20 cellular contexts compared by ENCODE assay signal in genomic region chrX:15566244-15566643, GRCh38. TPM values are rescaled to one million over a fixed set of nuclear protein-coding genes. Genes with fewer than 3 reads are reported as not detected.
DNase-seq lines count a peak whose midpoint lies in the region; ATAC-seq, FAIRE-seq and TF ChIP-seq lines count a peak whose summit lies in the region.
"Had no signal": no experiment of that assay in that cellular context is flagged by ENCODE, and none has a peak within 500 bp of the region (broad histone marks: within the 10 kb centered on the region; RNA-seq: fewer than 3 reads in every experiment).

No MANE protein-coding gene starts in this region.

- peak overlapping the region; percentile 62 to 70 for H3K27ac Mint-ChIP-seq in effector memory CD8-positive, alpha-beta T cell
- H3K27ac Mint-ChIP-seq in progenitor cell of endocrine pancreas: no peak overlapping the region
- H3K27ac Mint-ChIP-seq: CD4-positive, alpha-beta memory T cell had no signal

- intact Hi-C loops in PC-3 (cut with micrococcal nuclease): no loop called here

- H3K79me2 ChIP-seq in PC-3 (ENCODE audit: low read length): no peaks in the 10 kb centered on the region

- no peak overlapping the region for H3K4me3 ChIP-seq in PC-3 (ENCODE audit: low read length)
- H3K4me3 ChIP-seq: adrenal gland, left ventricle myocardium inferior, pancreas, uterus had no signal

- H3K27ac ChIP-seq in PC-3 (ENCODE audit: low read length): no peak overlapping the region
- H3K27ac ChIP-seq: adrenal gland, epithelial cell of prostate, left ventricle myocardium inferior, pancreas, uterus had no signal

- ATAC-seq in PC-3 (no peak), HG03159 (IDR thresholded peaks at IDR 0.05; ENCODE audit: unreplicated experiment) (no peak), HG03175 (IDR thresholded peaks at IDR 0.05; ENCODE audit: unreplicated experiment) (no peak)
- ATAC-seq in effector memory CD8-positive, alpha-beta T cell (replicated peaks): no peak
- ATAC-seq: activated CD4-positive, CD25-positive, alpha-beta regulatory T cell treated with anti-CD3 and anti-CD28 coated beads, Interleukin-2, amount 50 U/mL, for 24 hours; pancreas had no signal

- CTCF ChIA-PET in PC-3 (lab: Charles Lee): no interaction called here

- H3K9ac ChIP-seq in PC-3 (ENCODE audit: low read length): no peak overlapping the region

- peaks cover 4% of the 10 kb centered on the region for H3K4me1 ChIP-seq in PC-3 (ENCODE audit: insufficient read depth, low read length)
- H3K4me1 ChIP-seq: adrenal gland, uterus had no signal

- no peaks in the 10 kb centered on the region for H3F3A ChIP-seq in PC-3 (ENCODE audit: low read length, unreplicated experiment)

- H4K20me1 ChIP-seq in PC-3 (ENCODE audit: low read length): no peaks in the 10 kb centered on the region

- H3K27me3 Mint-ChIP-seq in effector memory CD8-positive, alpha-beta T cell: peaks cover 7 to 34% of the 10 kb centered on the region in 2 donors
- peaks cover 6% of the 10 kb centered on the region for H3K27me3 Mint-ChIP-seq in progenitor cell of endocrine pancreas

- POLR2A ChIA-PET in PC-3 (lab: Charles Lee; ENCODE audit: unreplicated experiment): no interaction called here

- H3K36me3 Mint-ChIP-seq in effector memory CD8-positive, alpha-beta T cell (ENCODE audit: insufficient read depth): no peaks in the 10 kb centered on the region
- H3K36me3 Mint-ChIP-seq in progenitor cell of endocrine pancreas (ENCODE audit: insufficient read depth): no peaks in the 10 kb centered on the region
- H3K36me3 Mint-ChIP-seq: CD4-positive, alpha-beta memory T cell had no signal

- H2AFZ ChIP-seq in PC-3 (ENCODE audit: low read length): no peak overlapping the region

- H3K4me3 Mint-ChIP-seq in effector memory CD8-positive, alpha-beta T cell: no peak overlapping the region
- H3K4me3 Mint-ChIP-seq in progenitor cell of endocrine pancreas (ENCODE audit: low read depth): no peak overlapping the region
- H3K4me3 Mint-ChIP-seq: CD4-positive, alpha-beta memory T cell had no signal

- FAIRE-seq in GM12892 (lab: Jason Lieb, UNC): no peak
- FAIRE-seq: pancreas had no signal

- no peaks in the 10 kb centered on the region for H3K36me3 ChIP-seq in PC-3 (ENCODE audit: low read depth, low read length)
- H3K36me3 ChIP-seq: adrenal gland, left ventricle myocardium inferior, pancreas, uterus had no signal

- TF ChIP-seq POLR2A in GM12892 (IDR thresholded peaks at IDR 0.05; ENCODE audit: low read depth, low read length): no peak

- no peaks in the 10 kb centered on the region for H3K27me3 ChIP-seq in PC-3 (ENCODE audit: low read length)
- H3K27me3 ChIP-seq: uterus had no signal

- H3K9me2 ChIP-seq in PC-3 (replicated peaks; ENCODE audit: low read length): no peaks in the 10 kb centered on the region

- peak; percentile 22 for DNase-seq in NOMO-1 treated with DMSO at 0.1 percent for 48 hours (lab: John Stamatoyannopoulos, UW; ENCODE audit: unreplicated experiment)
- no peak for DNase-seq in NOMO-1 (lab: John Stamatoyannopoulos, UW; ENCODE audit: unreplicated experiment in 2 of 2)
- peak; percentile 19 for DNase-seq in PC-3
- no peak for DNase-seq in effector memory CD8-positive, alpha-beta T cell
- no peak for DNase-seq in progenitor cell of endocrine pancreas (ENCODE audit: low spot score, unreplicated experiment)
- DNase-seq in GM12892 (ENCODE audit: insufficient read length): no peak
- DNase-seq: activated effector memory CD4-positive, alpha-beta T cell treated with Interleukin-2 at 50 U/mL for 16 hours; adrenal gland; CD4-positive, alpha-beta memory T cell; IMR-90; left ventricle myocardium inferior; NK-92 treated with Interleukin-12 subunit alpha and Interleukin-12 subunit beta, amount 100 ng/mL, for 24 hours; pancreas; T-helper 1 cell; uterus had no signal

- no peak overlapping the region for H3K4me2 ChIP-seq in PC-3 (ENCODE audit: low read length)

- H3K9me3 Mint-ChIP-seq in effector memory CD8-positive, alpha-beta T cell: no peaks in the 10 kb centered on the region
- no peaks in the 10 kb centered on the region for H3K9me3 Mint-ChIP-seq in progenitor cell of endocrine pancreas (ENCODE audit: low read depth)
- H3K9me3 Mint-ChIP-seq: CD4-positive, alpha-beta memory T cell had no signal

- BruUV-seq in PC-3 (replicated peaks; lab: Mats Ljungman, UMichigan): no TSS peak

- TF ChIP-seq CTCF in PC-3 (conservative IDR thresholded peaks at IDR 0.05; ENCODE audit: low read depth, low read length): peak; percentile 48
- TF ChIP-seq CTCF in progenitor cell of endocrine pancreas (IDR thresholded peaks at IDR 0.05; ENCODE audit: unreplicated experiment): peak; percentile 17

- no peaks in the 10 kb centered on the region for H3K9me3 ChIP-seq in PC-3 (ENCODE audit: low read length)
- H3K9me3 ChIP-seq: adrenal gland, left ventricle myocardium inferior, pancreas, uterus had no signal

- peaks cover 0 to 12% of the 10 kb centered on the region in 2 donors for H3K4me1 Mint-ChIP-seq in effector memory CD8-positive, alpha-beta T cell (ENCODE audit: low read depth in 2 of 2)
- peaks cover 48% of the 10 kb centered on the region for H3K4me1 Mint-ChIP-seq in progenitor cell of endocrine pancreas (ENCODE audit: low read depth)

RNA-seq across cellular contexts. Expression of gene ACE2, which starts 34.5 kb away (rescaled TPM):
- total RNA-seq in PC-3 (2014; rRNA removed) (0.81 and 1.2 TPM in 2 replicates), progenitor cell of endocrine pancreas (0.09 and 0.67 TPM in 2 replicates)
- polyA plus RNA-seq in GM12892 (2012; ENCODE audit: missing spikeins): not detected
- total RNA-seq: A673; CD4-positive, alpha-beta memory T cell; IMR-90 had no signal
- polyA plus RNA-seq: CD4-positive, alpha-beta memory T cell; IMR-90 had no signal

Comparison
In these comparisons a context has a peak if more than half of its experiments do, and no peak if none do; other contexts are left out.
1. DNase-seq: peak in NOMO-1 treated with DMSO at 0.1 percent for 48 hours (single experiment) and PC-3 (single experiment); none in NOMO-1 (0 of 2), effector memory CD8-positive, alpha-beta T cell (0 of 3), progenitor cell of endocrine pancreas (single experiment) and GM12892 (single experiment).